ENCODE assay signal across 17 cellular contexts in the genomic region with DNA sequence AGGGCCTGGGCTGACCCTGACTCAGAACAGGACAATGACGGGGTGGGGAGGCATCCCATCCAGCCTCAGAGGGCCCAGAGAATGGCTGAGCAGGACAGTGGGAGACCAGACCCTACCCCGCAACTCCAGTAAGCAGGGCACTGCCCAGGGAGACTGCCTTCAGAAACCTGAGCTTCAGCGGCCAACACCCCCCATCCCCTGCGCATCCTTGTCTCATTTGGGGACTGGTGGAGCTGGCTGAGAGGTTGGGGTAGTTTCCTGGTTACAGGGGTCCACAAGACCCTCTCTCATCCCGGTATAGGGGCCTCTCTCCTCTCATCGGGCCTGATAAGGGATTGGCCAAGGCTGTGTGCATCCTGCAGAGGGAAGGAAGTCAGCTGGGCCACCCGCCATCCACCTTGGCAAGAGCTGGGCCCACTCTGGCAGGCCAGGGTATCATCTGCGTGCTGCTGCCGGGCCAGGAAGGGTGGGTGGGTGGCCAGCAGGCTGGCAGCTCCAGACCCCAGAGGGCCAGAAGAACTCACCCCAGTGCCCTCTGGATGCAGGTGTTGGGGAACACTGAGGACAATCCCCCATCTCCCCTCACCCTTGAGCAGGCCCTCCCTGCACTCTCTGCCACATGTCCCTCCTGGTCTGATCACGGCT.
"Had no signal": no experiment of that assay in that cellular context is flagged by ENCODE, and none has a peak within 500 bp of the region (broad histone marks: within the 10 kb centered on the region; RNA-seq: fewer than 3 reads in every experiment).

No MANE protein-coding gene starts in this region.

- H3K27ac ChIP-seq: esophagus squamous epithelium, hepatocyte, transverse colon, uterus had no signal

- ATAC-seq: effector memory CD8-positive, alpha-beta T cell; left colon; stimulated activated naive CD8-positive, alpha-beta T cell treated with anti-CD3 and anti-CD28 coated beads, Interleukin-15, Interleukin-2, amounts not matched to agents 100 U/mL and 50 U/mL, for 24 hours had no signal

- H3K4me3 Mint-ChIP-seq: activated naive CD8-positive, alpha-beta T cell treated with anti-CD3 and anti-CD28 coated beads, Interleukin-2, amount 10 ng/mL, durations not matched to agents 7 days and 5 days; dendritic cell treated with granulocyte-macrophage colony-stimulating factor and Interleukin-4, amounts not matched to agents 40 ng/mL and 50 ng/mL, for 4 days; effector memory CD8-positive, alpha-beta T cell; nephron progenitor cell had no signal

- H3K4me1 Mint-ChIP-seq: activated naive CD8-positive, alpha-beta T cell treated with anti-CD3 and anti-CD28 coated beads, Interleukin-2, amount 10 ng/mL, durations not matched to agents 7 days and 5 days had no signal

- H3K27me3 ChIP-seq: esophagus squamous epithelium, hepatocyte, transverse colon, uterus had no signal

- H3K27me3 Mint-ChIP-seq: activated naive CD8-positive, alpha-beta T cell treated with anti-CD3 and anti-CD28 coated beads, Interleukin-2, amount 10 ng/mL, durations not matched to agents 7 days and 5 days; dendritic cell treated with granulocyte-macrophage colony-stimulating factor and Interleukin-4, amounts not matched to agents 40 ng/mL and 50 ng/mL, for 4 days; effector memory CD8-positive, alpha-beta T cell had no signal

- H3K9me3 ChIP-seq: esophagus squamous epithelium, transverse colon, uterus had no signal

- H2AFZ ChIP-seq: hepatocyte had no signal

- H3K4me2 ChIP-seq: hepatocyte had no signal

- H3K4me3 ChIP-seq: esophagus squamous epithelium, hepatocyte, lung, transverse colon, uterus had no signal

- DNase-seq: activated CD4-positive, alpha-beta T cell treated with anti-CD3 and anti-CD28 coated beads, Interleukin-2, amount 50 U/mL, for 4 hours; activated naive CD4-positive, alpha-beta T cell; activated naive CD8-positive, alpha-beta T cell treated with anti-CD3 and anti-CD28 coated beads, Interleukin-2, amount 10 ng/mL, durations not matched to agents 7 days and 5 days; activated T-cell treated with anti-CD3 and anti-CD28 coated beads for 4 hours; effector memory CD8-positive, alpha-beta T cell; esophagus squamous epithelium; left colon; occipital lobe; stimulated activated CD4-positive, alpha-beta T cell treated with anti-CD3 and anti-CD28 coated beads, Interleukin-12 subunit alpha, Interleukin-12 subunit beta, amount 100 ng/mL, for 4 hours; stimulated activated CD4-positive, alpha-beta T cell treated with anti-CD3 and anti-CD28 coated beads, Interleukin-2, amount 100 ng/mL, for 24 hours; stimulated activated naive CD8-positive, alpha-beta T cell treated with anti-CD3 and anti-CD28 coated beads, Interleukin-15, Interleukin-2, amounts not matched to agents 100 U/mL and 50 U/mL, for 24 hours; transverse colon had no signal

- H3K36me3 ChIP-seq: transverse colon, uterus had no signal

- H3K4me1 ChIP-seq: transverse colon, uterus had no signal

- H3K36me3 Mint-ChIP-seq: activated naive CD8-positive, alpha-beta T cell treated with anti-CD3 and anti-CD28 coated beads, Interleukin-2, amount 10 ng/mL, durations not matched to agents 7 days and 5 days had no signal

- H3K27ac Mint-ChIP-seq: activated naive CD8-positive, alpha-beta T cell treated with anti-CD3 and anti-CD28 coated beads, Interleukin-2, amount 10 ng/mL, durations not matched to agents 7 days and 5 days; dendritic cell treated with granulocyte-macrophage colony-stimulating factor and Interleukin-4, amounts not matched to agents 40 ng/mL and 50 ng/mL, for 4 days; effector memory CD8-positive, alpha-beta T cell; nephron progenitor cell had no signal

- H3K9me3 Mint-ChIP-seq: activated naive CD8-positive, alpha-beta T cell treated with anti-CD3 and anti-CD28 coated beads, Interleukin-2, amount 10 ng/mL, durations not matched to agents 7 days and 5 days; dendritic cell treated with granulocyte-macrophage colony-stimulating factor and Interleukin-4, amounts not matched to agents 40 ng/mL and 50 ng/mL, for 4 days; effector memory CD8-positive, alpha-beta T cell; nephron progenitor cell had no signal
